Comparison of ENCODE assay signal across 17 cellular contexts in genomic region chr1:200296091-200296661, GRCh38.
DNase-seq lines count a peak whose midpoint lies in the region; ATAC-seq and TF ChIP-seq lines count a peak whose summit lies in the region.
"Had no signal": no experiment of that assay in that cellular context is flagged by ENCODE, and none has a peak within 500 bp of the region (broad histone marks: within the 10 kb centered on the region; RNA-seq: fewer than 3 reads in every experiment).

No MANE protein-coding gene starts in this region.

- no peak overlapping the region for H3K4me2 ChIP-seq in GM23338

- no peak overlapping the region for H2AFZ ChIP-seq in GM23338

- 39 to 69% methylated on average over 2 of the region's 2 CpGs for WGBS in lung, 2 donors
- 45 to 50% methylated on average over 2 of the region's 2 CpGs for WGBS in testis, 2 donors

- no peaks in the 10 kb centered on the region; the same call in 1 of the 2 replicates for H3K9me2 ChIP-seq in GM23338 (ENCODE audit: insufficient read depth)

- no peaks in the 10 kb centered on the region for H4K20me1 ChIP-seq in GM23338 (replicated peaks; ENCODE audit: insufficient read depth)

- DNase-seq in COLO668 (lab: John Stamatoyannopoulos, UW; ENCODE audit: unreplicated experiment) (peak; percentile 29), NCI-H2029 treated with DMSO at 0.1 percent for 48 hours (lab: John Stamatoyannopoulos, UW) (peak; percentile 19), adipocyte (ENCODE audit: low read depth) (peak; percentile 40), lung (ENCODE audit: low spot score) (no peak), testis (no peak), KG1 (lab: John Stamatoyannopoulos, UW) (no peak), NCI-H1436 treated with DMSO at 0.1 percent for 48 hours (lab: John Stamatoyannopoulos, UW) (no peak), GM23338 (ENCODE audit: low spot score) (no peak)
- DNase-seq: activated effector memory CD4-positive, alpha-beta T cell treated with anti-CD3 and anti-CD28 coated beads, Interleukin-2, amount 50 U/mL, for 16 hours; aorta; natural killer cell; NCI-H187 treated with DMSO at 0.1 percent for 48 hours; RPMI8226; stimulated activated CD4-positive, alpha-beta T cell treated with anti-CD3 and anti-CD28 coated beads, Interleukin-15, amount 100 ng/mL, for 24 hours; stimulated activated naive CD8-positive, alpha-beta T cell treated with anti-CD3 and anti-CD28 coated beads, Interleukin-15, amount 100 ng/mL, for 72 hours; T-helper 17 cell had no signal

- H3K36me3 ChIP-seq in adipocyte (ENCODE audit: control insufficient read depth, insufficient read depth, low read length, severe bottlenecking) = no peaks in the 10 kb centered on the region
- no peaks in the 10 kb centered on the region for H3K36me3 ChIP-seq in lung (ENCODE audit: control insufficient read depth in 2 of 2, insufficient read depth in 2 of 2, low read length in 2 of 2)
- H3K36me3 ChIP-seq in testis (ENCODE audit: low read depth, missing control alignments) = no peaks in the 10 kb centered on the region
- H3K36me3 ChIP-seq in GM23338 (ENCODE audit: insufficient read depth) = no peaks in the 10 kb centered on the region
- H3K36me3 ChIP-seq: gastroesophageal sphincter had no signal

- H3K27me3 Mint-ChIP-seq in GM23338 (ENCODE audit: insufficient read depth, low read depth, poor library complexity) = peaks cover 9% of the 10 kb centered on the region

- TF ChIP-seq POLR2A in testis (IDR thresholded peaks at IDR 0.05) = no peak

- intact Hi-C loops in testis (cut with DNase I; ENCODE audit: low total_unique reads) = no loop called here

- H3K4me3 ChIP-seq in adipocyte (ENCODE audit: low read length) = no peak overlapping the region
- H3K4me3 ChIP-seq in lung = no peak overlapping the region
- no peak overlapping the region for H3K4me3 ChIP-seq in testis
- no peak overlapping the region for H3K4me3 ChIP-seq in GM23338
- H3K4me3 ChIP-seq: gastroesophageal sphincter had no signal

- TF ChIP-seq CTCF in lung (IDR thresholded peaks at IDR 0.05; ENCODE audit: control extremely low read depth, extremely low read depth) = no peak
- no peak for TF ChIP-seq CTCF in testis (IDR thresholded peaks at IDR 0.05)
- no peak for TF ChIP-seq CTCF in GM23338 (conservative IDR thresholded peaks at IDR 0.05; ENCODE audit: low read depth in 2 of 2)

- no peaks in the 10 kb centered on the region for H3K36me3 Mint-ChIP-seq in GM23338 (ENCODE audit: low read depth)
- H3K36me3 Mint-ChIP-seq: natural killer cell had no signal

- H3K27me3 ChIP-seq in adipocyte (replicated peaks; ENCODE audit: control insufficient read depth, insufficient read depth, low read length) (no peaks in the 10 kb centered on the region), lung (ENCODE audit: control insufficient read depth, insufficient read depth) (no peaks in the 10 kb centered on the region), testis (no peaks in the 10 kb centered on the region), GM23338 (ENCODE audit: insufficient read depth) (peaks cover 8% of the 10 kb centered on the region; the same call in 1 of the 2 replicates)
- H3K27me3 ChIP-seq: gastroesophageal sphincter had no signal

- H3K79me2 ChIP-seq in GM23338 (replicated peaks; ENCODE audit: insufficient read depth) = no peaks in the 10 kb centered on the region

- H3F3A ChIP-seq in GM23338 (replicated peaks; ENCODE audit: low read depth) = no peaks in the 10 kb centered on the region; the same call in 1 of the 2 replicates

- no peak overlapping the region for H3K9ac ChIP-seq in adipocyte (ENCODE audit: low read length)

- H3K4me1 ChIP-seq in adipocyte (ENCODE audit: control insufficient read depth, insufficient read depth, low read length) (peaks cover 20% of the 10 kb centered on the region), lung (ENCODE audit: control insufficient read depth in 2 of 2, insufficient read depth in 2 of 2, low read length in 2 of 2) (no peaks in the 10 kb centered on the region), testis (no peaks in the 10 kb centered on the region), GM23338 (ENCODE audit: insufficient read depth) (peaks cover 6% of the 10 kb centered on the region)
- H3K4me1 ChIP-seq: gastroesophageal sphincter had no signal

- no peaks in the 10 kb centered on the region for H3K9me3 Mint-ChIP-seq in GM23338
- H3K9me3 Mint-ChIP-seq: natural killer cell; stimulated activated naive CD8-positive, alpha-beta T cell treated with anti-CD3 and anti-CD28 coated beads, Interleukin-15, amount 100 ng/mL, for 72 hours had no signal

- peak; percentile 65 for ATAC-seq in lung (ENCODE audit: insufficient read depth, low FRiP score)
- ATAC-seq in GM23338 = no peak
- ATAC-seq: gastroesophageal sphincter; natural killer cell; stimulated activated naive CD8-positive, alpha-beta T cell treated with anti-CD3 and anti-CD28 coated beads, Interleukin-15, amount 100 ng/mL, for 72 hours; T-helper 17 cell had no signal

- H3K9me3 ChIP-seq in adipocyte (ENCODE audit: control insufficient read depth, low read length) (no peaks in the 10 kb centered on the region), lung (ENCODE audit: control insufficient read depth in 2 of 2, insufficient read depth in 1 of 2, low read length in 1 of 2) (no peaks in the 10 kb centered on the region), testis (no peaks in the 10 kb centered on the region)
- H3K9me3 ChIP-seq: gastroesophageal sphincter had no signal

- H3K4me3 Mint-ChIP-seq in GM23338 = no peak overlapping the region
- H3K4me3 Mint-ChIP-seq: natural killer cell; stimulated activated naive CD8-positive, alpha-beta T cell treated with anti-CD3 and anti-CD28 coated beads, Interleukin-15, amount 100 ng/mL, for 72 hours; T-helper 17 cell had no signal

- peaks cover 4% of the 10 kb centered on the region for H3K4me1 Mint-ChIP-seq in GM23338
- H3K4me1 Mint-ChIP-seq: natural killer cell; stimulated activated naive CD8-positive, alpha-beta T cell treated with anti-CD3 and anti-CD28 coated beads, Interleukin-15, amount 100 ng/mL, for 72 hours had no signal

- no peak overlapping the region for H3K27ac Mint-ChIP-seq in GM23338
- H3K27ac Mint-ChIP-seq: natural killer cell; stimulated activated naive CD8-positive, alpha-beta T cell treated with anti-CD3 and anti-CD28 coated beads, Interleukin-15, amount 100 ng/mL, for 72 hours; T-helper 17 cell had no signal

- H3K27ac ChIP-seq in lung (ENCODE audit: low read depth in 1 of 2, low read length in 1 of 2) (no peak overlapping the region), testis (no peak overlapping the region), GM23338 (ENCODE audit: low read depth) (no peak overlapping the region)
- H3K27ac ChIP-seq: gastroesophageal sphincter had no signal

TF ChIP-seq in GM23338, 12 proteins besides CTCF, POLR2A, EP300 and RAD21 (continues in another document):
- TF ChIP-seq ZNF114 (CRISPR knock-in tag; IDR thresholded peaks at IDR 0.05) (no peak), CREB1 (CRISPR knock-in tag; IDR thresholded peaks at IDR 0.05; ENCODE audit: low read depth) (no peak), STAT1 (IDR thresholded peaks at IDR 0.05; ENCODE audit: unreplicated experiment) (no peak), POLR2AphosphoS5 (IDR thresholded peaks at IDR 0.05; ENCODE audit: low read depth) (no peak), NANOG (IDR thresholded peaks at IDR 0.05; ENCODE audit: borderline replicate concordance) (no peak), REST (IDR thresholded peaks at IDR 0.05; ENCODE audit: unreplicated experiment) (no peak)

Comparison
In these comparisons a context has a peak if more than half of its experiments do, and no peak if none do; other contexts are left out.
1. DNase-seq: peak in COLO668 (single experiment), NCI-H2029 treated with DMSO at 0.1 percent for 48 hours (single experiment) and adipocyte (single experiment); none in lung (single experiment), testis (single experiment), KG1 (single experiment), NCI-H1436 treated with DMSO at 0.1 percent for 48 hours (single experiment) and GM23338 (single experiment).